In genomic region chr12:38903596-38903995, GRCh38 we compare ENCODE assay signal across 10 cellular contexts. TPM values are rescaled to one million over a fixed set of nuclear protein-coding genes. Genes with fewer than 3 reads are reported as not detected.
DNase-seq lines count a peak whose midpoint lies in the region; TF ChIP-seq lines count a peak whose summit lies in the region.
"Had no signal": no experiment of that assay in that cellular context is flagged by ENCODE, and none has a peak within 500 bp of the region (broad histone marks: within the 10 kb centered on the region; RNA-seq: fewer than 3 reads in every experiment).

No MANE protein-coding gene starts in this region.

- H3K4me1 ChIP-seq in parathyroid adenoma, result no peaks in the 10 kb centered on the region

- intact Hi-C loops in Calu3 (cut with micrococcal nuclease; ENCODE audit: unreplicated experiment), result loop anchor here (10.0 kb wide), 2 partner anchors 239 to 849 kb away; no protein-coding TSS in a partner anchor
- intact Hi-C loops in dendritic cell treated with granulocyte-macrophage colony-stimulating factor and Interleukin-4, amounts not matched to agents 40 ng/mL and 50 ng/mL, for 4 days (cut with micrococcal nuclease), result no loop called here

- no peaks in the 10 kb centered on the region for H3K27me3 ChIP-seq in parathyroid adenoma (ENCODE audit: control insufficient read depth, insufficient read depth, low read length)

- no peaks in the 10 kb centered on the region for H3K36me3 ChIP-seq in parathyroid adenoma (ENCODE audit: control insufficient read depth, insufficient read depth, low read length)

- H3K4me3 ChIP-seq in parathyroid adenoma (ENCODE audit: low read depth, low read length), result no peak overlapping the region

- no peak overlapping the region for H3K4me2 ChIP-seq in parathyroid adenoma (ENCODE audit: low read length)

- no TSS peak for BruUV-seq in Calu3 (replicated peaks; lab: Mats Ljungman, UMichigan)

- no peak for TF ChIP-seq CTCF in Calu3 (IDR thresholded peaks at IDR 0.05; ENCODE audit: unreplicated experiment)
- no peak for TF ChIP-seq CTCF in parathyroid adenoma (IDR thresholded peaks at IDR 0.05)

- peak overlapping the region; percentile 88 for H3K27ac ChIP-seq in parathyroid adenoma
- no peak overlapping the region for H3K27ac ChIP-seq in caudate nucleus (ENCODE audit: low read depth, low read length)

- no peaks in the 10 kb centered on the region for H3K9me3 Mint-ChIP-seq in Calu3 (ENCODE audit: low read depth, unreplicated experiment)
- H3K9me3 Mint-ChIP-seq in dendritic cell treated with granulocyte-macrophage colony-stimulating factor and Interleukin-4, amounts not matched to agents 40 ng/mL and 50 ng/mL, for 4 days, result no peaks in the 10 kb centered on the region

- H3K9ac ChIP-seq in parathyroid adenoma, result no peak overlapping the region

- H3K9me3 ChIP-seq in parathyroid adenoma (ENCODE audit: control insufficient read depth, low read length), result no peaks in the 10 kb centered on the region

- CTCF ChIA-PET in Calu3 (lab: Charles Lee), result no interaction called here

- H3K27me3 Mint-ChIP-seq in Calu3 (ENCODE audit: unreplicated experiment), result no peaks in the 10 kb centered on the region
- H3K27me3 Mint-ChIP-seq in dendritic cell treated with granulocyte-macrophage colony-stimulating factor and Interleukin-4, amounts not matched to agents 40 ng/mL and 50 ng/mL, for 4 days, result no peaks in the 10 kb centered on the region

- peak overlapping the region; percentile 90 for H3K4me3 Mint-ChIP-seq in Calu3 (ENCODE audit: low read depth, unreplicated experiment)
- peak overlapping the region; percentile 98 for H3K4me3 Mint-ChIP-seq in dendritic cell treated with granulocyte-macrophage colony-stimulating factor and Interleukin-4, amounts not matched to agents 40 ng/mL and 50 ng/mL, for 4 days

- H3K27ac Mint-ChIP-seq in Calu3 (ENCODE audit: unreplicated experiment), result peak overlapping the region; percentile 88
- H3K27ac Mint-ChIP-seq in dendritic cell treated with granulocyte-macrophage colony-stimulating factor and Interleukin-4, amounts not matched to agents 40 ng/mL and 50 ng/mL, for 4 days, result peak overlapping the region; percentile 99

- H3K79me2 ChIP-seq in parathyroid adenoma, result no peaks in the 10 kb centered on the region

- H3K4me1 Mint-ChIP-seq in Calu3 (ENCODE audit: low read depth, unreplicated experiment), result peaks cover 12% of the 10 kb centered on the region
- H3K4me1 Mint-ChIP-seq in dendritic cell treated with granulocyte-macrophage colony-stimulating factor and Interleukin-4, amounts not matched to agents 40 ng/mL and 50 ng/mL, for 4 days (ENCODE audit: low read depth), result peaks cover 47% of the 10 kb centered on the region

- DNase-seq in Calu3 (no peak), MV-4-11 (lab: John Stamatoyannopoulos, UW) (peak; percentile 23), NCI-H187 treated with DMSO at 0.1 percent for 48 hours (lab: John Stamatoyannopoulos, UW) (no peak), caudate nucleus (lab: John Stamatoyannopoulos, UW) (no peak), foreskin melanocyte (no peak)
- no peak for DNase-seq in stimulated activated naive CD4-positive, alpha-beta T cell treated with Interleukin-2 at 50 U/mL for 16 hours (lab: John Stamatoyannopoulos, UW)
- DNase-seq: activated gamma-delta T cell, NCI-H1694 had no signal

- peaks cover 37% of the 10 kb centered on the region for H3K36me3 Mint-ChIP-seq in Calu3 (ENCODE audit: insufficient read depth, unreplicated experiment)
- H3K36me3 Mint-ChIP-seq in dendritic cell treated with granulocyte-macrophage colony-stimulating factor and Interleukin-4, amounts not matched to agents 40 ng/mL and 50 ng/mL, for 4 days (ENCODE audit: low read depth), result peaks cover 28% of the 10 kb centered on the region

- no peak overlapping the region for H2AFZ ChIP-seq in parathyroid adenoma

RNA-seq across cellular contexts. Expression of gene CPNE8, which starts 1.8 kb away (rescaled TPM):
- total RNA-seq in Calu3 (2022), result 17.8 and 18.6 TPM in 2 replicates
